Comparison of ENCODE assay signal across 29 cellular contexts in genomic region chr1:211319892-211320291, GRCh38.
"Had no signal": no experiment of that assay in that cellular context is flagged by ENCODE, and none has a peak within 500 bp of the region (broad histone marks: within the 10 kb centered on the region; RNA-seq: fewer than 3 reads in every experiment).

No MANE protein-coding gene starts in this region.

- H3K9me3 Mint-ChIP-seq: immature natural killer cell; naive thymus-derived CD8-positive, alpha-beta T cell; nephron; neural crest cell; stimulated activated effector memory CD8-positive, alpha-beta T cell treated with anti-CD3 and anti-CD28 coated beads, Interleukin-12 subunit alpha, Interleukin-12 subunit beta, amount 100 ng/mL, for 72 hours had no signal

- H3K4me3 Mint-ChIP-seq: immature natural killer cell; naive thymus-derived CD8-positive, alpha-beta T cell; nephron; neural crest cell; stimulated activated effector memory CD8-positive, alpha-beta T cell treated with anti-CD3 and anti-CD28 coated beads, Interleukin-12 subunit alpha, Interleukin-12 subunit beta, amount 100 ng/mL, for 72 hours had no signal

- ATAC-seq: left colon; left lung; lower lobe of right lung; naive thymus-derived CD8-positive, alpha-beta T cell; pancreas; right cardiac atrium; stimulated activated effector memory CD8-positive, alpha-beta T cell treated with anti-CD3 and anti-CD28 coated beads, Interleukin-12 subunit alpha, Interleukin-12 subunit beta, amount 100 ng/mL, for 72 hours; upper lobe of right lung had no signal

- H3K4me1 Mint-ChIP-seq: nephron, neural crest cell had no signal

- FAIRE-seq: islet of Langerhans, pancreas, small intestine, urothelium cell line had no signal

- H3K27ac ChIP-seq: left lung, lower lobe of right lung, pancreas, prostate gland, sigmoid colon, spleen, stomach, testis, tibial artery, upper lobe of right lung had no signal

- H3K9me3 ChIP-seq: left lung, lower lobe of right lung, pancreas, prostate gland, sigmoid colon, spleen, stomach, testis, tibial artery, upper lobe of right lung had no signal

- H3K27me3 ChIP-seq: left lung, pancreas, sigmoid colon, spleen, stomach, testis, tibial artery, upper lobe of right lung had no signal

- H3K4me1 ChIP-seq: left lung, lower lobe of right lung, pancreas, prostate gland, testis, tibial artery, upper lobe of right lung had no signal

- H3K27me3 Mint-ChIP-seq: naive thymus-derived CD8-positive, alpha-beta T cell had no signal

- H3K36me3 ChIP-seq: prostate gland had no signal

- DNase-seq: hypothalamus; immature natural killer cell; kidney; left colon; left lung; lower lobe of right lung; mammary epithelial cell; mesenchymal stem cell; naive thymus-derived CD8-positive, alpha-beta T cell; nucleus accumbens; pancreas; retina; right cardiac atrium; sigmoid colon; small intestine; spleen; stimulated activated CD4-positive, alpha-beta T cell treated with anti-CD3 and anti-CD28 coated beads, Interleukin-4, amount 100 ng/mL, for 24 hours; stimulated activated naive CD4-positive, alpha-beta T cell; stomach; testis; tibial artery; trophoblast cell; upper lobe of right lung had no signal

- H3K4me3 ChIP-seq: left lung, lower lobe of right lung, pancreas, prostate gland, sigmoid colon, spleen, stomach, testis, tibial artery, upper lobe of right lung had no signal

- H3K27ac Mint-ChIP-seq: nephron had no signal
